ENCODE assay signal across 8 cellular contexts in the genomic region with DNA sequence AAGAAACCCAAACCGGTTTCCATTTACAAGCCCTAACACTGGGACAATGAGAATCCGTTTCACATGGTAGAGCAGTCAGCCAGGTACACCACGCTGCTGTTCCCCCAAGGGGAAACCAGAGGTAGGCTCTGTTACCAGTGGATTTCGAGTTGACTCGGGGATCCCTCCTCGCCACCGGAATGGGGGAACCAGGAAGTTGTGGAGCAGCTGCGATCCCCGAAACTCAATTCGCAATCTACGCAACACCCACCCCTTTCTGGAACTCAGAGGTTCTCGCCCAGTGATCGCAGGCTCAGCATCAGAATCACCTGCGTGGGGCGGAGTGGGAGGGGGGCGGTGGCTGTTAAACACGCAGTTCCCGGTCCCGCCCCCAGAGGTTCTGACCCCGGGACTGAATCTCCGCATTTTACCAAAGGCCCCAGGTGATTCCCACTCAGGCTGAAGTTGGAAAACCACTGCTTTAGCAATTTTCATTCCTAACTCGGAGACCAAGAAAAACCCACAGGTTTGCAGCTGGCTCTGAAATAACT. TPM values are rescaled to one million over a fixed set of nuclear protein-coding genes. Genes with fewer than 3 reads are reported as not detected.
A peak's percentile ranks its signal among the peaks of the same experiment; 100 is the strongest.
DNase-seq lines count a peak whose midpoint lies in the region; ATAC-seq, FAIRE-seq and TF ChIP-seq lines count a peak whose summit lies in the region.
"Not testable (repeated sequence)": the region's sequence is repeated elsewhere in the genome, so short reads cannot be mapped to it uniquely, and the experiment has no call there.

No MANE protein-coding gene starts in this region.

- peak; percentile 24 for ATAC-seq in HG03159 (IDR thresholded peaks at IDR 0.05; ENCODE audit: unreplicated experiment)
- ATAC-seq in activated T-cell treated with anti-CD3 and anti-CD28 coated beads, Interleukin-2, amount 50 U/mL, for 72 hours (replicated peaks in 1 of 2), result peak; percentile 39 to 47
- peak; percentile 49 for ATAC-seq in left colon
- ATAC-seq in sciatic nerve, result peak; percentile 70

- H2BK20ac ChIP-seq in H1 (ENCODE audit: low read length), result not testable (repeated sequence)

- H2BK15ac ChIP-seq in H1 (ENCODE audit: low read length), result not testable (repeated sequence)

- H3K4me1 ChIP-seq in SJCRH30; H1 (replicated peaks in 1 of 4; ENCODE audit: control insufficient read depth in 3 of 4, insufficient read depth in 4 of 4, low read length in 3 of 4); testis: not testable (repeated sequence)

- not testable (repeated sequence) for H3K23ac ChIP-seq in H1 (ENCODE audit: insufficient read length)

- H3K4me3 ChIP-seq in SJCRH30 (peak overlapping the region; percentile 90), H1 (ENCODE audit: extremely low read depth in 1 of 4, insufficient read depth in 2 of 4, low read depth in 3 of 4, low read length in 4 of 4) (peak overlapping the region; percentile 65 to 76 (median 69)), testis (peak overlapping the region; percentile 78 to 93)

- CTCF ChIA-PET in H1 (lab: Charles Lee; ENCODE audit: partially characterized antibody), result not testable (repeated sequence)

- TF ChIP-seq EP300 in H1 (IDR thresholded peaks at IDR 0.05; ENCODE audit: borderline replicate concordance in 1 of 2, low read depth in 2 of 2, low read length in 2 of 2), result not testable (repeated sequence)

- H2AFZ ChIP-seq in H1 (ENCODE audit: low read length), result not testable (repeated sequence)

- H3K27ac ChIP-seq in SJCRH30; H1 (ENCODE audit: low read depth, low read length): not testable (repeated sequence)
- peak overlapping the region; percentile 89 to 91 for H3K27ac ChIP-seq in testis

- TF ChIP-seq POLR2A in H1 (IDR thresholded peaks at IDR 0.05; ENCODE audit: control extremely low read depth in 1 of 2, low read depth in 2 of 2, low read length in 2 of 2); testis (IDR thresholded peaks at IDR 0.05): not testable (repeated sequence)

- not testable (repeated sequence) for H4K20me1 ChIP-seq in H1 (replicated peaks in 1 of 2; ENCODE audit: control insufficient read depth in 1 of 2, insufficient read depth in 2 of 2, low read length in 2 of 2)

- POLR2A ChIA-PET in H1 (lab: Charles Lee; ENCODE audit: partially characterized antibody), result not testable (repeated sequence)

- not testable (repeated sequence) for H2AK5ac ChIP-seq in H1 (ENCODE audit: low read depth, low read length)

- H3K9ac ChIP-seq in H1 (replicated peaks in 1 of 4; ENCODE audit: extremely low read depth in 1 of 4, low read depth in 3 of 4, low read length in 3 of 4), result peak overlapping the region in 2 of 4 experiments; percentile 37 to 50; a peak in 3 of 7 replicates

- not testable (repeated sequence) for FAIRE-seq in H1 (lab: Jason Lieb, UNC)

- peak overlapping the region; percentile 87 to 90 for H3K4me2 ChIP-seq in H1 (ENCODE audit: insufficient read depth in 1 of 2, low read depth in 2 of 2, low read length in 2 of 2)

- intact Hi-C loops in left colon (cut with DNase I, micrococcal nuclease); sciatic nerve (cut with DNase I); testis (cut with DNase I; ENCODE audit: low total_unique reads): not testable (repeated sequence)

- H3K14ac ChIP-seq in H1 (ENCODE audit: insufficient read length), result not testable (repeated sequence)

- H2BK12ac ChIP-seq in H1 (ENCODE audit: low read depth, low read length), result not testable (repeated sequence)

- H3K18ac ChIP-seq in H1 (ENCODE audit: extremely low read depth, low read length), result not testable (repeated sequence)

- not testable (repeated sequence) for H3K27me3 ChIP-seq in SJCRH30; H1 (replicated peaks in 1 of 4; ENCODE audit: control insufficient read depth in 3 of 4, extremely low read depth in 1 of 4, insufficient read depth in 3 of 4, low read length in 3 of 4); testis

- H4K5ac ChIP-seq in H1 (ENCODE audit: insufficient read length, low read depth, low read length), result not testable (repeated sequence)

- H2BK5ac ChIP-seq in H1 (ENCODE audit: low read depth, low read length), result not testable (repeated sequence)

- TF ChIP-seq CTCF in H1 (IDR thresholded peaks at IDR 0.05; ENCODE audit: control extremely low read depth in 1 of 3, insufficient read depth in 1 of 3, low read depth in 1 of 3, low read length in 3 of 3), result not testable (repeated sequence)
- TF ChIP-seq CTCF in testis (IDR thresholded peaks at IDR 0.05), result peak in 1 of 3 experiments; percentile 21

- H4K91ac ChIP-seq in H1 (replicated peaks; ENCODE audit: insufficient read length, low read length), result not testable (repeated sequence)

- not testable (repeated sequence) for H4K8ac ChIP-seq in H1 (ENCODE audit: extremely low read depth, insufficient read depth, low read length)

- 4% methylated on average over 17 of the region's 22 CpGs; no CpG with 5 or more reads in 1 of the 2 experiments for WGBS in H1 (ENCODE audit: extremely low coverage in 1 of 2, insufficient coverage in 1 of 2, insufficient read length in 1 of 2, insufficient replicate concordance in 2 of 2, low coverage in 1 of 2, low lambda C conversion rate in 2 of 2, missing lambda C conversion rate in 1 of 2), 2 experiments
- WGBS in testis, 2 donors, result 1 to 2% methylated on average over 15 to 22 of the region's 22 CpGs

- H3K36me3 ChIP-seq in SJCRH30; H1 (ENCODE audit: control insufficient read depth in 2 of 4, insufficient read depth in 4 of 4, low read length in 3 of 4); testis (ENCODE audit: low read depth, missing control alignments): not testable (repeated sequence)

- H3K4me3 Mint-ChIP-seq in activated T-cell treated with anti-CD3 and anti-CD28 coated beads, Interleukin-2, amount 50 U/mL, for 72 hours, result peak overlapping the region; percentile 79 to 82

- H3K79me1 ChIP-seq in H1 (ENCODE audit: low read depth, low read length), result not testable (repeated sequence)

- not testable (repeated sequence) for H3K4me1 Mint-ChIP-seq in activated T-cell treated with anti-CD3 and anti-CD28 coated beads, Interleukin-2, amount 50 U/mL, for 72 hours (ENCODE audit: low read depth)

- H3K4ac ChIP-seq in H1 (replicated peaks; ENCODE audit: insufficient read length, low read depth, low read length), result not testable (repeated sequence)

- H3K79me2 ChIP-seq in H1 (ENCODE audit: control insufficient read depth in 1 of 2, insufficient read depth in 2 of 2, low read length in 2 of 2), result peaks cover 0 to 11% of the 10 kb centered on the region in 2 experiments; a peak in 1 of 4 replicates

- H2BK120ac ChIP-seq in H1 (replicated peaks; ENCODE audit: low read depth, low read length), result not testable (repeated sequence)

- not testable (repeated sequence) for TF ChIP-seq RAD21 in H1 (IDR thresholded peaks at IDR 0.05 in 1 of 2, conservative IDR thresholded peaks at IDR 0.05 in 1 of 2; ENCODE audit: low read depth in 2 of 2, low read length in 2 of 2)

- H3K56ac ChIP-seq in H1 (replicated peaks; ENCODE audit: insufficient read length, low read depth, low read length), result not testable (repeated sequence)

- H3K23me2 ChIP-seq in H1 (ENCODE audit: low read depth, low read length), result not testable (repeated sequence)

- H3K9me3 Mint-ChIP-seq in activated T-cell treated with anti-CD3 and anti-CD28 coated beads, Interleukin-2, amount 50 U/mL, for 72 hours, result not testable (repeated sequence)

- not testable (repeated sequence) for H3K27me3 Mint-ChIP-seq in activated T-cell treated with anti-CD3 and anti-CD28 coated beads, Interleukin-2, amount 50 U/mL, for 72 hours (ENCODE audit: low read depth)

- not testable (repeated sequence) for H3K9me3 ChIP-seq in SJCRH30 (replicated peaks); H1 (ENCODE audit: insufficient read depth in 2 of 2, low read depth in 1 of 2, low read length in 1 of 2); testis

- H3K36me3 Mint-ChIP-seq in activated T-cell treated with anti-CD3 and anti-CD28 coated beads, Interleukin-2, amount 50 U/mL, for 72 hours (ENCODE audit: insufficient read depth in 2 of 2), result not testable (repeated sequence)

- DNase-seq in GM03348 (ENCODE audit: low spot score) (peak; percentile 30), SJCRH30 (peak in 1 of 2 experiments; percentile 9), H1 (ENCODE audit: low read depth in 1 of 2, low spot score in 2 of 2) (peak in 1 of 2 experiments; percentile 54), left colon (peak; percentile 81 to 86), sciatic nerve (ENCODE audit: low spot score) (peak; percentile 78), testis (peak; percentile 80)
- peak; percentile 63 to 73 for DNase-seq in activated T-cell treated with anti-CD3 and anti-CD28 coated beads, Interleukin-2, amount 50 U/mL, for 72 hours

- H3K27ac Mint-ChIP-seq in activated T-cell treated with anti-CD3 and anti-CD28 coated beads, Interleukin-2, amount 50 U/mL, for 72 hours, result not testable (repeated sequence)

RNA-seq across cellular contexts. Expression of gene PDPR, which starts 49.2 kb away (rescaled TPM):
- 19.8 and 21.8 TPM in 2 replicates for total RNA-seq in SJCRH30 (2014; rRNA removed; shearing (Covaris generic))
- total RNA-seq in activated T-cell treated with anti-CD3 and anti-CD28 coated beads, Interleukin-2, amount 50 U/mL, for 72 hours, result 10 to 100 TPM; 27.7 to 33.6 TPM
- total RNA-seq in H1 (2021; fragmentation: NEBNext Ultra II Directional; extraction: Animal tissue kit (Norgen Biotek cat#: 25700)), result 42.0 and 43.1 TPM in 2 replicates
- polyA plus RNA-seq in H1 (2011; rRNA removed) (40.2 and 56.6 TPM in 2 replicates), testis (ENCODE audit: insufficient read depth, low read depth, low replicate concordance) (28.6 TPM)
- polyA plus RNA-seq in H1 (2011; cell fraction: cytosol; rRNA removed), result 39.2 TPM
- 156 TPM for polyA plus RNA-seq in H1 (2011; cell fraction: nucleus; rRNA removed)
- polyA plus RNA-seq in H1 (2012, experiment 1 of 2), result 27.5 to 34.9 TPM (median 33.2 TPM) in 4 replicates
- 5.7 TPM for polyA plus RNA-seq in H1 (2012, experiment 2 of 2)
- polyA plus RNA-seq in H1 (2013, experiment 1 of 2), result 47.1 TPM
- polyA plus RNA-seq in H1 (2013, experiment 2 of 2), result 36.9 TPM
- 110 and 169 TPM in 2 replicates for polyA minus RNA-seq in H1 (2011; rRNA and poly(A)+ RNA removed)
- 36.5 TPM for polyA minus RNA-seq in H1 (2011; cell fraction: cytosol; rRNA and poly(A)+ RNA removed)
- polyA minus RNA-seq in H1 (2011; cell fraction: nucleus; rRNA and poly(A)+ RNA removed), result 91.2 TPM
- total RNA-seq in left colon (10 to 100 TPM; 22.6 to 37.5 TPM), sciatic nerve (35.7 TPM), testis (10 to 100 TPM; 53.6 to 56.0 TPM)
